1 cellular context compared by ENCODE assay signal in genomic region chr1:181987996-181988395, GRCh38.
TF ChIP-seq lines count a peak whose summit lies in the region.

No MANE protein-coding gene starts in this region.

TF ChIP-seq in GM23338, 12 proteins besides CTCF, POLR2A, EP300 and RAD21 (continued from another document):
- TF ChIP-seq, protein P1, sequence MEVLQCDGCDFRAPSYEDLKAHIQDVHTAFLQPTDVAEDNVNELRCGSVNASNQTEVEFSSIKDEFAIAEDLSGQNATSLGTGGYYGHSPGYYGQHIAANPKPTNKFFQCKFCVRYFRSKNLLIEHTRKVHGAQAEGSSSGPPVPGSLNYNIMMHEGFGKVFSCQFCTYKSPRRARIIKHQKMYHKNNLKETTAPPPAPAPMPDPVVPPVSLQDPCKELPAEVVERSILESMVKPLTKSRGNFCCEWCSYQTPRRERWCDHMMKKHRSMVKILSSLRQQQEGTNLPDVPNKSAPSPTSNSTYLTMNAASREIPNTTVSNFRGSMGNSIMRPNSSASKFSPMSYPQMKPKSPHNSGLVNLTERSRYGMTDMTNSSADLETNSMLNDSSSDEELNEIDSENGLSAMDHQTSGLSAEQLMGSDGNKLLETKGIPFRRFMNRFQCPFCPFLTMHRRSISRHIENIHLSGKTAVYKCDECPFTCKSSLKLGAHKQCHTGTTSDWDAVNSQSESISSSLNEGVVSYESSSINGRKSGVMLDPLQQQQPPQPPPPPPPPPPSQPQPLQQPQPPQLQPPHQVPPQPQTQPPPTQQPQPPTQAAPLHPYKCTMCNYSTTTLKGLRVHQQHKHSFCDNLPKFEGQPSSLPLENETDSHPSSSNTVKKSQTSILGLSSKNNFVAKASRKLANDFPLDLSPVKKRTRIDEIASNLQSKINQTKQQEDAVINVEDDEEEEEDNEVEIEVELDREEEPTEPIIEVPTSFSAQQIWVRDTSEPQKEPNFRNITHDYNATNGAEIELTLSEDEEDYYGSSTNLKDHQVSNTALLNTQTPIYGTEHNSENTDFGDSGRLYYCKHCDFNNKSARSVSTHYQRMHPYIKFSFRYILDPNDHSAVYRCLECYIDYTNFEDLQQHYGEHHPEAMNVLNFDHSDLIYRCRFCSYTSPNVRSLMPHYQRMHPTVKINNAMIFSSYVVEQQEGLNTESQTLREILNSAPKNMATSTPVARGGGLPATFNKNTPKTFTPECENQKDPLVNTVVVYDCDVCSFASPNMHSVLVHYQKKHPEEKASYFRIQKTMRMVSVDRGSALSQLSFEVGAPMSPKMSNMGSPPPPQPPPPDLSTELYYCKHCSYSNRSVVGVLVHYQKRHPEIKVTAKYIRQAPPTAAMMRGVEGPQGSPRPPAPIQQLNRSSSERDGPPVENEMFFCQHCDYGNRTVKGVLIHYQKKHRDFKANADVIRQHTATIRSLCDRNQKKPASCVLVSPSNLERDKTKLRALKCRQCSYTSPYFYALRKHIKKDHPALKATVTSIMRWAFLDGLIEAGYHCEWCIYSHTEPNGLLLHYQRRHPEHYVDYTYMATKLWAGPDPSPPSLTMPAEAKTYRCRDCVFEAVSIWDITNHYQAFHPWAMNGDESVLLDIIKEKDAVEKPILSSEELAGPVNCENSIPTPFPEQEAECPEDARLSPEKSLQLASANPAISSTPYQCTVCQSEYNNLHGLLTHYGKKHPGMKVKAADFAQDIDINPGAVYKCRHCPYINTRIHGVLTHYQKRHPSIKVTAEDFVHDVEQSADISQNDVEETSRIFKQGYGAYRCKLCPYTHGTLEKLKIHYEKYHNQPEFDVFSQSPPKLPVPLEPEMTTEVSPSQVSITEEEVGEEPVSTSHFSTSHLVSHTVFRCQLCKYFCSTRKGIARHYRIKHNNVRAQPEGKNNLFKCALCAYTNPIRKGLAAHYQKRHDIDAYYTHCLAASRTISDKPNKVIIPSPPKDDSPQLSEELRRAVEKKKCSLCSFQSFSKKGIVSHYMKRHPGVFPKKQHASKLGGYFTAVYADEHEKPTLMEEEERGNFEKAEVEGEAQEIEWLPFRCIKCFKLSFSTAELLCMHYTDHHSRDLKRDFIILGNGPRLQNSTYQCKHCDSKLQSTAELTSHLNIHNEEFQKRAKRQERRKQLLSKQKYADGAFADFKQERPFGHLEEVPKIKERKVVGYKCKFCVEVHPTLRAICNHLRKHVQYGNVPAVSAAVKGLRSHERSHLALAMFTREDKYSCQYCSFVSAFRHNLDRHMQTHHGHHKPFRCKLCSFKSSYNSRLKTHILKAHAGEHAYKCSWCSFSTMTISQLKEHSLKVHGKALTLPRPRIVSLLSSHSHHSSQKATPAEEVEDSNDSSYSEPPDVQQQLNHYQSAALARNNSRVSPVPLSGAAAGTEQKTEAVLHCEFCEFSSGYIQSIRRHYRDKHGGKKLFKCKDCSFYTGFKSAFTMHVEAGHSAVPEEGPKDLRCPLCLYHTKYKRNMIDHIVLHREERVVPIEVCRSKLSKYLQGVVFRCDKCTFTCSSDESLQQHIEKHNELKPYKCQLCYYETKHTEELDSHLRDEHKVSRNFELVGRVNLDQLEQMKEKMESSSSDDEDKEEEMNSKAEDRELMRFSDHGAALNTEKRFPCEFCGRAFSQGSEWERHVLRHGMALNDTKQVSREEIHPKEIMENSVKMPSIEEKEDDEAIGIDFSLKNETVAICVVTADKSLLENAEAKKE (CRISPR knock-in tag; IDR thresholded peaks at IDR 0.05): no peak
- TF ChIP-seq ZNF331 (CRISPR knock-in tag; IDR thresholded peaks at IDR 0.05; ENCODE audit: low read depth) (no peak), EZH2phosphoT487 (IDR thresholded peaks at IDR 0.05; ENCODE audit: unreplicated experiment) (no peak), EZH2 (IDR thresholded peaks at IDR 0.05; ENCODE audit: low read depth, unreplicated experiment) (no peak)
- TF ChIP-seq, protein P2, sequence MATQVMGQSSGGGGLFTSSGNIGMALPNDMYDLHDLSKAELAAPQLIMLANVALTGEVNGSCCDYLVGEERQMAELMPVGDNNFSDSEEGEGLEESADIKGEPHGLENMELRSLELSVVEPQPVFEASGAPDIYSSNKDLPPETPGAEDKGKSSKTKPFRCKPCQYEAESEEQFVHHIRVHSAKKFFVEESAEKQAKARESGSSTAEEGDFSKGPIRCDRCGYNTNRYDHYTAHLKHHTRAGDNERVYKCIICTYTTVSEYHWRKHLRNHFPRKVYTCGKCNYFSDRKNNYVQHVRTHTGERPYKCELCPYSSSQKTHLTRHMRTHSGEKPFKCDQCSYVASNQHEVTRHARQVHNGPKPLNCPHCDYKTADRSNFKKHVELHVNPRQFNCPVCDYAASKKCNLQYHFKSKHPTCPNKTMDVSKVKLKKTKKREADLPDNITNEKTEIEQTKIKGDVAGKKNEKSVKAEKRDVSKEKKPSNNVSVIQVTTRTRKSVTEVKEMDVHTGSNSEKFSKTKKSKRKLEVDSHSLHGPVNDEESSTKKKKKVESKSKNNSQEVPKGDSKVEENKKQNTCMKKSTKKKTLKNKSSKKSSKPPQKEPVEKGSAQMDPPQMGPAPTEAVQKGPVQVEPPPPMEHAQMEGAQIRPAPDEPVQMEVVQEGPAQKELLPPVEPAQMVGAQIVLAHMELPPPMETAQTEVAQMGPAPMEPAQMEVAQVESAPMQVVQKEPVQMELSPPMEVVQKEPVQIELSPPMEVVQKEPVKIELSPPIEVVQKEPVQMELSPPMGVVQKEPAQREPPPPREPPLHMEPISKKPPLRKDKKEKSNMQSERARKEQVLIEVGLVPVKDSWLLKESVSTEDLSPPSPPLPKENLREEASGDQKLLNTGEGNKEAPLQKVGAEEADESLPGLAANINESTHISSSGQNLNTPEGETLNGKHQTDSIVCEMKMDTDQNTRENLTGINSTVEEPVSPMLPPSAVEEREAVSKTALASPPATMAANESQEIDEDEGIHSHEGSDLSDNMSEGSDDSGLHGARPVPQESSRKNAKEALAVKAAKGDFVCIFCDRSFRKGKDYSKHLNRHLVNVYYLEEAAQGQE (IDR thresholded peaks at IDR 0.05; ENCODE audit: unreplicated experiment): no peak
